ENCODE assay signal across 21 cellular contexts in genomic region chr16:67111951-67112444, GRCh38. TPM values are rescaled to one million over a fixed set of nuclear protein-coding genes. Genes with fewer than 3 reads are reported as not detected.
DNase-seq lines count a peak whose midpoint lies in the region; ATAC-seq and TF ChIP-seq lines count a peak whose summit lies in the region.
"Had no signal": no experiment of that assay in that cellular context is flagged by ENCODE, and none has a peak within 500 bp of the region (broad histone marks: within the 10 kb centered on the region; RNA-seq: fewer than 3 reads in every experiment).

No MANE protein-coding gene starts in this region.

- no peak for ATAC-seq in CD4-positive, alpha-beta T cell (ENCODE audit: poor library complexity)
- no peak for ATAC-seq in HG02840 (IDR thresholded peaks at IDR 0.05; ENCODE audit: low FRiP score, unreplicated experiment)
- ATAC-seq: natural killer cell treated with Interleukin-12 subunit alpha and Interleukin-12 subunit beta and Interleukin-15 and Interleukin-18, amount 100 ng/mL, for 72 hours; stimulated activated naive B cell treated with anti-CD40 and anti-IgM and Interleukin-4, amounts not matched to agents 10 μg/mL and 1 μg/mL and 100 μg/mL, for 72 hours; T-cell had no signal

- peaks cover 22% of the 10 kb centered on the region for H3K36me3 Mint-ChIP-seq in CD4-positive, alpha-beta T cell (ENCODE audit: low read depth)
- peaks cover 1% of the 10 kb centered on the region for H3K36me3 Mint-ChIP-seq in IgD-negative memory B cell
- peaks cover 15% of the 10 kb centered on the region for H3K36me3 Mint-ChIP-seq in nephron (ENCODE audit: low read depth)
- H3K36me3 Mint-ChIP-seq: natural killer cell treated with Interleukin-12 subunit alpha and Interleukin-12 subunit beta and Interleukin-15 and Interleukin-18, amount 100 ng/mL, for 72 hours; T-cell had no signal

- intact Hi-C loops in CD4-positive, alpha-beta T cell (cut with DNase I, micrococcal nuclease): no loop called here

- H3K27me3 ChIP-seq in CD4-positive, alpha-beta T cell (ENCODE audit: control insufficient read depth, insufficient read depth, low read length): no peaks in the 10 kb centered on the region
- H3K27me3 ChIP-seq: tibial artery had no signal

- H3K4me3 Mint-ChIP-seq in CD4-positive, alpha-beta T cell: peak overlapping the region; percentile 96
- H3K4me3 Mint-ChIP-seq in IgD-negative memory B cell (peak overlapping the region in 3 of 4 donors; percentile 6 to 97 (median 16)), nephron (peak overlapping the region; percentile 99 to 100 (median 100))

- H3K27ac Mint-ChIP-seq in CD4-positive, alpha-beta T cell: no peak overlapping the region
- peak overlapping the region in 1 of 3 donors; percentile 98 for H3K27ac Mint-ChIP-seq in IgD-negative memory B cell
- no peak overlapping the region for H3K27ac Mint-ChIP-seq in nephron
- H3K27ac Mint-ChIP-seq: activated B cell treated with CpG ODN at 0.5 μM for 24 hours; HFFc6; stimulated activated naive B cell treated with anti-CD40 and anti-IgM and Interleukin-4, amounts not matched to agents 10 μg/mL and 1 μg/mL and 100 μg/mL, for 72 hours had no signal

- no peaks in the 10 kb centered on the region for H3K9me3 Mint-ChIP-seq in CD4-positive, alpha-beta T cell
- H3K9me3 Mint-ChIP-seq in IgD-negative memory B cell: no peaks in the 10 kb centered on the region
- H3K9me3 Mint-ChIP-seq in nephron: no peaks in the 10 kb centered on the region
- H3K9me3 Mint-ChIP-seq: activated B cell treated with CpG ODN at 0.5 μM for 24 hours; HFFc6; natural killer cell treated with Interleukin-12 subunit alpha and Interleukin-12 subunit beta and Interleukin-15 and Interleukin-18, amount 100 ng/mL, for 72 hours; stimulated activated naive B cell treated with anti-CD40 and anti-IgM and Interleukin-4, amounts not matched to agents 10 μg/mL and 1 μg/mL and 100 μg/mL, for 72 hours; T-cell had no signal

- no peak overlapping the region for H3K27ac ChIP-seq in CD4-positive, alpha-beta T cell (ENCODE audit: low read depth, low read length)
- peak overlapping the region; percentile 85 for H3K27ac ChIP-seq in VCaP
- H3K27ac ChIP-seq: tibial artery had no signal

- no peaks in the 10 kb centered on the region for H3K27me3 Mint-ChIP-seq in CD4-positive, alpha-beta T cell
- H3K27me3 Mint-ChIP-seq in IgD-negative memory B cell: no peaks in the 10 kb centered on the region
- peaks cover 3% of the 10 kb centered on the region for H3K27me3 Mint-ChIP-seq in nephron (ENCODE audit: low read depth)
- H3K27me3 Mint-ChIP-seq: activated B cell treated with CpG ODN at 0.5 μM for 24 hours; natural killer cell treated with Interleukin-12 subunit alpha and Interleukin-12 subunit beta and Interleukin-15 and Interleukin-18, amount 100 ng/mL, for 72 hours; stimulated activated naive B cell treated with anti-CD40 and anti-IgM and Interleukin-4, amounts not matched to agents 10 μg/mL and 1 μg/mL and 100 μg/mL, for 72 hours; T-cell had no signal

- TF ChIP-seq CTCF in CD4-positive, alpha-beta T cell (IDR thresholded peaks at IDR 0.05): no peak
- TF ChIP-seq CTCF in VCaP (conservative IDR thresholded peaks at IDR 0.05): no peak
- no peak for TF ChIP-seq CTCF in nephron (IDR thresholded peaks at IDR 0.05; ENCODE audit: unreplicated experiment in 3 of 3)

- CTCF ChIA-PET in CD4-positive, alpha-beta T cell (lab: Charles Lee): interaction anchor here (0.7 to 1.1 kb wide), 4 partner anchors 48 to 151 kb away, joined by 3 to 5 read pairs (median 3); partner anchors contain the start of genes FBXL8 and TRADD

- DNase-seq in CD4-positive, alpha-beta T cell: no peak
- DNase-seq in NCI-H2227 (lab: John Stamatoyannopoulos, UW; ENCODE audit: unreplicated experiment) (no peak), COR-L47 (lab: John Stamatoyannopoulos, UW) (no peak), SIG-M5 treated with dmso at 0.1 percent for 504 hours (lab: John Stamatoyannopoulos, UW; ENCODE audit: unreplicated experiment) (no peak)
- DNase-seq: activated B cell treated with CpG ODN at 0.5 μM for 24 hours; activated naive CD4-positive, alpha-beta T cell treated with Interleukin-2 at 50 U/mL for 16 hours; AML-193; foreskin fibroblast; HFFc6; kidney glomerular epithelial cell; NCI-H187; NCI-H446 treated with DMSO at 0.1 percent for 48 hours; retina; stimulated activated naive B cell treated with anti-CD40 and anti-IgM and Interleukin-4, amounts not matched to agents 10 μg/mL and 1 μg/mL and 100 μg/mL, for 72 hours; T-cell had no signal

- POLR2A ChIA-PET in CD4-positive, alpha-beta T cell (lab: Charles Lee): interaction anchor here (0.8 kb wide), 1 partner anchor 46 kb away, joined by 3 read pairs; no protein-coding TSS in a partner anchor

- peaks cover 36% of the 10 kb centered on the region for H3K4me1 Mint-ChIP-seq in CD4-positive, alpha-beta T cell (ENCODE audit: low read depth)
- H3K4me1 Mint-ChIP-seq in IgD-negative memory B cell (peaks cover 21 to 35% (median 27%) of the 10 kb centered on the region in 3 donors), nephron (peaks cover 30% of the 10 kb centered on the region)

- no peaks in the 10 kb centered on the region for H3K9me3 ChIP-seq in CD4-positive, alpha-beta T cell (ENCODE audit: control insufficient read depth, low read length)
- H3K9me3 ChIP-seq: tibial artery had no signal

RNA-seq across cellular contexts. Expression of gene PHAF1, which starts 2.3 kb away (rescaled TPM):
- 10 to 100 TPM; 10.6 to 10.8 TPM for total RNA-seq in CD4-positive, alpha-beta T cell
- 14.5 TPM for polyA plus RNA-seq in IgD-negative memory B cell

RNA-seq across cellular contexts. Expression of gene B3GNT9, which starts 38.8 kb away (rescaled TPM):
- 1 to 10 TPM; 2.0 to 2.5 TPM for total RNA-seq in CD4-positive, alpha-beta T cell
- polyA plus RNA-seq in IgD-negative memory B cell: 0.45 TPM

RNA-seq across cellular contexts. Expression of gene TRADD, which starts 47.7 kb away (rescaled TPM):
- total RNA-seq in CD4-positive, alpha-beta T cell: 10 to 100 TPM; 32.4 to 34.0 TPM
- 103 TPM for polyA plus RNA-seq in IgD-negative memory B cell

RNA-seq across cellular contexts. Expression of gene FBXL8, which starts 47.8 kb away (rescaled TPM):
- total RNA-seq in CD4-positive, alpha-beta T cell: 10 to 100 TPM; 11.5 to 11.6 TPM
- polyA plus RNA-seq in IgD-negative memory B cell: 3.7 TPM

RNA-seq across cellular contexts. Expression of gene HSF4, which starts 52.5 kb away (rescaled TPM):
- 10 to 100 TPM; 19.7 to 26.1 TPM for total RNA-seq in CD4-positive, alpha-beta T cell
- polyA plus RNA-seq in IgD-negative memory B cell: not detected

Comparison
In these comparisons a context has a peak if more than half of its experiments do, and no peak if none do; other contexts are left out.
1. H3K4me3 Mint-ChIP-seq: peak in every context shown above with its lines; median percentile 100 in nephron; 96 in CD4-positive, alpha-beta T cell; 16 in IgD-negative memory B cell.